Comparison of ENCODE assay signal across 1 cellular context in genomic region chr2:218578272-218578877, GRCh38.
A peak's percentile ranks its signal among the peaks of the same experiment; 100 is the strongest.
TF ChIP-seq lines count a peak whose summit lies in the region.

No MANE protein-coding gene starts in this region.

TF ChIP-seq in H1, 55 proteins besides CTCF, POLR2A, EP300 and RAD21:
- TF ChIP-seq KDM1A (IDR thresholded peaks at IDR 0.05; ENCODE audit: borderline replicate concordance, low read length) (peak; percentile 91), ZNF274 (IDR thresholded peaks at IDR 0.05; ENCODE audit: borderline replicate concordance, extremely low read depth, low read length) (no peak), HDAC2 (IDR thresholded peaks at IDR 0.05; ENCODE audit: borderline replicate concordance in 1 of 2, low read depth in 2 of 2, low read length in 2 of 2) (peak in 1 of 2 experiments; percentile 57; a peak in 1 of 4 replicates), TAF1 (IDR thresholded peaks at IDR 0.05; ENCODE audit: low read depth, low read length) (no peak)
